ENCODE assay signal across 11 cellular contexts in genomic region chr12:8584093-8584877, GRCh38. TPM values are rescaled to one million over a fixed set of nuclear protein-coding genes. Genes with fewer than 3 reads are reported as not detected.
"Had no signal": no experiment of that assay in that cellular context is flagged by ENCODE, and none has a peak within 500 bp of the region (broad histone marks: within the 10 kb centered on the region; RNA-seq: fewer than 3 reads in every experiment).

No MANE protein-coding gene starts in this region.

RNA-seq across cellular contexts. Expression of gene AICDA, which starts 28.4 kb away (rescaled TPM):
- total RNA-seq: activated CD4-positive, alpha-beta memory T cell treated with anti-CD3 and anti-CD28 coated beads, Interleukin-2, amount 10 ng/mL, durations not matched to agents 7 days and 5 days; activated CD4-positive, alpha-beta T cell treated with anti-CD3 and anti-CD28 coated beads for 36 hours; activated CD8-positive, alpha-beta memory T cell treated with anti-CD3 and anti-CD28 coated beads for 36 hours; activated naive CD4-positive, alpha-beta T cell treated with anti-CD3 and anti-CD28 coated beads for 36 hours; activated T-helper 17 cell treated with anti-CD3 and anti-CD28 coated beads, Interleukin-2, amount 50 U/mL, for 72 hours; astrocyte; K562; LHCN-M2; M059J; PC-3; T-helper 17 cell had no signal
- polyA plus RNA-seq: K562 had no signal

RNA-seq across cellular contexts. Expression of gene CLEC4E, which starts 43.6 kb away (rescaled TPM):
- total RNA-seq: activated CD4-positive, alpha-beta memory T cell treated with anti-CD3 and anti-CD28 coated beads, Interleukin-2, amount 10 ng/mL, durations not matched to agents 7 days and 5 days; activated CD4-positive, alpha-beta T cell treated with anti-CD3 and anti-CD28 coated beads for 36 hours; activated CD8-positive, alpha-beta memory T cell treated with anti-CD3 and anti-CD28 coated beads for 36 hours; activated naive CD4-positive, alpha-beta T cell treated with anti-CD3 and anti-CD28 coated beads for 36 hours; activated T-helper 17 cell treated with anti-CD3 and anti-CD28 coated beads, Interleukin-2, amount 50 U/mL, for 72 hours; astrocyte; K562; LHCN-M2; M059J; PC-3 had no signal
- polyA plus RNA-seq: K562 had no signal
